9 cellular contexts compared by ENCODE assay signal in the genomic region with DNA sequence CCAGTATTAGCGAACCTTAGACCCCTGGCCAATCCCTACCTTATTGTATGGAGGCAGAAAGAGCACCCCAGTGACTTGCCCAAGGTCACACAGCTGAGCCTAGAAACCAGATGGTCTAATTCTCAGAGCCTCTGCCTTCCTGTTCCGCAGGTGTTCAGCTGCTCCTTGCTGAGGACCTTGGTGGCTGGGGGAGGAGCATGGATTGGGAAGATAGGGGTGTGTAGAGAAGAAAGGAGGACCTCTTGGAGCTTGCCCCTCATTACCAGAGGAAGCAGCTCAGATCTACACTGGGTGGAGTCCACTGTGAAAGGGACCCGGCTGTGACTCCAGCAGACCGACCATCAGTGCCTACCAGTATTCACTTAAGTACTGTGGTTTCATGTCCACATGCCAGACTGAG. TPM values are rescaled to one million over a fixed set of nuclear protein-coding genes. Genes with fewer than 3 reads are reported as not detected.
DNase-seq lines count a peak whose midpoint lies in the region; ATAC-seq and TF ChIP-seq lines count a peak whose summit lies in the region.
"Had no signal": no experiment of that assay in that cellular context is flagged by ENCODE, and none has a peak within 500 bp of the region (broad histone marks: within the 10 kb centered on the region; RNA-seq: fewer than 3 reads in every experiment).

No MANE protein-coding gene starts in this region.

- no peaks in the 10 kb centered on the region for H4K20me1 ChIP-seq in H9 (ENCODE audit: control insufficient read depth, insufficient read depth, insufficient read length)

- no peak overlapping the region for H2BK120ac ChIP-seq in H9 (ENCODE audit: low read depth, low read length, poor library complexity, severe bottlenecking)

- no peak overlapping the region for H2BK15ac ChIP-seq in H9 (ENCODE audit: low read depth, low read length)

- intact Hi-C loops in CD14-positive monocyte (cut with micrococcal nuclease) (no loop called here), head of caudate nucleus (cut with DNase I) (no loop called here)

- H3K79me1 ChIP-seq in H9 (ENCODE audit: insufficient read depth, low read depth, low read length, poor library complexity, severe bottlenecking), result no peaks in the 10 kb centered on the region

- no peaks in the 10 kb centered on the region for H3K9me3 ChIP-seq in H9 (ENCODE audit: control insufficient read depth, low read depth, low read length)
- H3K9me3 ChIP-seq in adipocyte (ENCODE audit: control insufficient read depth, low read length), result no peaks in the 10 kb centered on the region

- H3K36me3 ChIP-seq in adipocyte (ENCODE audit: control insufficient read depth, insufficient read depth, low read length, severe bottlenecking), result peaks cover 9% of the 10 kb centered on the region

- H4K5ac ChIP-seq in H9 (ENCODE audit: insufficient read length, low read depth, low read length), result no peak overlapping the region

- no peak overlapping the region for H3K27ac ChIP-seq in H9 (ENCODE audit: insufficient read length, low read depth, low read length)

- no peaks in the 10 kb centered on the region; the same call in 1 of the 2 replicates for H3K27me3 ChIP-seq in H9 (ENCODE audit: insufficient read depth, low read length)
- no peaks in the 10 kb centered on the region for H3K27me3 ChIP-seq in adipocyte (replicated peaks; ENCODE audit: control insufficient read depth, insufficient read depth, low read length)

- no peak overlapping the region for H2BK20ac ChIP-seq in H9 (ENCODE audit: low read depth, low read length, poor library complexity, severe bottlenecking)

- peak overlapping the region; percentile 43 for H3K4me2 ChIP-seq in H9 (ENCODE audit: insufficient read depth, insufficient read length, low read length)

- H3K4me1 Mint-ChIP-seq in CD14-positive monocyte (peaks cover 18% of the 10 kb centered on the region), H9 (peaks cover 54 to 63% of the 10 kb centered on the region in 2 experiments), naive B cell (peaks cover 30 to 48% (median 45%) of the 10 kb centered on the region in 3 donors)

- H4K8ac ChIP-seq in H9 (replicated peaks; ENCODE audit: insufficient read length, low read depth, low read length), result no peak overlapping the region

- H3K23ac ChIP-seq in H9 (ENCODE audit: insufficient read length, low read depth, low read length), result no peak overlapping the region

- WGBS in H9 (ENCODE audit: extremely low coverage, insufficient read length, low lambda C conversion rate), result no CpG with 5 or more reads among the region's 4 CpGs

- TF ChIP-seq CTCF in CD14-positive monocyte (IDR thresholded peaks at IDR 0.05) (no peak), H9 (conservative IDR thresholded peaks at IDR 0.05) (no peak)

- H3K9me3 Mint-ChIP-seq in CD14-positive monocyte (no peaks in the 10 kb centered on the region), H9 (no peaks in the 10 kb centered on the region), naive B cell (no peaks in the 10 kb centered on the region)
- H3K9me3 Mint-ChIP-seq: activated naive CD4-positive, alpha-beta T cell treated with anti-CD3 and anti-CD28 coated beads, Interleukin-2, amount 10 ng/mL, durations not matched to agents 7 days and 5 days had no signal

- H3K36me3 Mint-ChIP-seq in CD14-positive monocyte, result peaks cover 30 to 33% of the 10 kb centered on the region in 2 donors
- H3K36me3 Mint-ChIP-seq in H9 (ENCODE audit: insufficient read depth in 1 of 3, low read depth in 3 of 3), result peaks cover 8 to 18% (median 16%) of the 10 kb centered on the region in 3 experiments; a peak in 6 of 7 replicates
- peaks cover 0 to 4% of the 10 kb centered on the region in 2 donors for H3K36me3 Mint-ChIP-seq in naive B cell

- H3K9ac ChIP-seq in H9 (ENCODE audit: extremely low read depth, insufficient read length, low read length), result no peak overlapping the region
- no peak overlapping the region for H3K9ac ChIP-seq in adipocyte (ENCODE audit: low read length)

- H4K91ac ChIP-seq in H9 (ENCODE audit: insufficient read length, low read depth, low read length), result no peak overlapping the region

- ATAC-seq in naive B cell (ENCODE audit: low read depth in 2 of 2) (no peak), GM19324 (IDR thresholded peaks at IDR 0.05; ENCODE audit: low FRiP score, unreplicated experiment) (no peak), HG02884 (IDR thresholded peaks at IDR 0.05; ENCODE audit: unreplicated experiment) (no peak), HG03039 (IDR thresholded peaks at IDR 0.05; ENCODE audit: unreplicated experiment) (no peak)

- H3K4me1 ChIP-seq in H9 (ENCODE audit: insufficient read depth, low read length) (peaks cover 16% of the 10 kb centered on the region), adipocyte (ENCODE audit: control insufficient read depth, insufficient read depth, low read length) (no peaks in the 10 kb centered on the region)

- H3K4me3 ChIP-seq in adipocyte (ENCODE audit: low read length), result peak overlapping the region; percentile 80

- peaks cover 8% of the 10 kb centered on the region for H3K23me2 ChIP-seq in H9 (ENCODE audit: insufficient read length, low read depth, low read length, poor library complexity, severe bottlenecking)

- no peak overlapping the region for H3T11ph ChIP-seq in H9 (ENCODE audit: low read length)

- no peak overlapping the region for H2AFZ ChIP-seq in H9 (ENCODE audit: low read length)

- no peak overlapping the region for H2AK5ac ChIP-seq in H9 (ENCODE audit: insufficient read length, low read length)

- no peak overlapping the region for H3K14ac ChIP-seq in H9 (ENCODE audit: insufficient read depth, low read length)

- no peak overlapping the region for H3K4ac ChIP-seq in H9 (ENCODE audit: low read depth, low read length)

- no peaks in the 10 kb centered on the region; the same call in 1 of the 2 replicates for H3K79me2 ChIP-seq in H9 (ENCODE audit: insufficient read depth, low read length)

- H3K27ac Mint-ChIP-seq in CD14-positive monocyte (peak overlapping the region in 2 of 7 donors; percentile 7 to 33), H9 (peak overlapping the region in 2 of 3 experiments; percentile 0 to 29; a peak in 1 of 7 replicates), naive B cell (peak overlapping the region; percentile 49 to 99 (median 96))
- H3K27ac Mint-ChIP-seq: activated naive CD4-positive, alpha-beta T cell treated with anti-CD3 and anti-CD28 coated beads, Interleukin-2, amount 10 ng/mL, durations not matched to agents 7 days and 5 days had no signal

- H3K4me3 Mint-ChIP-seq in CD14-positive monocyte (peak overlapping the region; percentile 84 to 91), H9 (peak overlapping the region; percentile 41 to 77; a peak in 4 of 5 replicates), naive B cell (peak overlapping the region; percentile 84 to 95 (median 89))

- no peak overlapping the region for H2BK12ac ChIP-seq in H9 (ENCODE audit: insufficient read length, low read depth, low read length)

- peaks cover 17 to 32% (median 19%) of the 10 kb centered on the region in 3 donors for H3K27me3 Mint-ChIP-seq in CD14-positive monocyte (ENCODE audit: low read depth in 3 of 3)
- peaks cover 55% of the 10 kb centered on the region for H3K27me3 Mint-ChIP-seq in H9 (ENCODE audit: low read depth)
- no peaks in the 10 kb centered on the region for H3K27me3 Mint-ChIP-seq in naive B cell

- DNase-seq in CD14-positive monocyte (ENCODE audit: low spot score) (no peak), H9 (no peak), adipocyte (ENCODE audit: low read depth) (no peak), naive B cell (no peak), head of caudate nucleus (no peak)

- no peak overlapping the region for H3K56ac ChIP-seq in H9 (ENCODE audit: insufficient read length, low read depth, low read length)

- H2BK5ac ChIP-seq in H9 (ENCODE audit: insufficient read length, low read length), result no peak overlapping the region

- no peak overlapping the region for H3K18ac ChIP-seq in H9 (ENCODE audit: insufficient read length, low read depth, low read length)

RNA-seq across cellular contexts. Expression of a gene that starts 15.2 kb away (rescaled TPM):
- polyA plus RNA-seq in CD14-positive monocyte, result under 1 TPM; 0.62 to 0.65 TPM
- 18.2 and 19.0 TPM in 2 replicates for total RNA-seq in H9 (2021)
- polyA plus RNA-seq in naive B cell (ENCODE audit: low read depth in 6 of 6), result 1 to 10 TPM in 5 of 6 donors, under 1 TPM in 1; 0.55 to 4.7 (median 2.2) TPM
